In genomic region chr9:103485138-103485537, GRCh38 we compare ENCODE assay signal across 28 cellular contexts.
"Had no signal": no experiment of that assay in that cellular context is flagged by ENCODE, and none has a peak within 500 bp of the region (broad histone marks: within the 10 kb centered on the region; RNA-seq: fewer than 3 reads in every experiment).

No MANE protein-coding gene starts in this region.

- H3K27me3 ChIP-seq: stomach, suprapubic skin, testis, thyroid gland, tibial artery, tibial nerve, transverse colon, upper lobe of left lung, upper lobe of right lung, uterus, vagina had no signal

- H3K36me3 Mint-ChIP-seq: stimulated activated effector memory CD8-positive, alpha-beta T cell treated with anti-CD3 and anti-CD28 coated beads, Interleukin-12 subunit alpha, Interleukin-12 subunit beta, amount 100 ng/mL, for 72 hours; stimulated activated memory B cell treated with anti-CD40 and anti-IgM and Interleukin-4, amounts not matched to agents 10 μg/mL and 1 μg/mL and 100 μg/mL, for 72 hours; stimulated activated naive B cell treated with anti-CD40 and anti-IgM and Interleukin-4, amounts not matched to agents 10 μg/mL and 1 μg/mL and 100 μg/mL, for 72 hours; type B pancreatic cell had no signal

- H3K9me3 Mint-ChIP-seq: type B pancreatic cell had no signal

- H3K9me3 ChIP-seq: testis, thoracic aorta, thyroid gland, tibial artery, transverse colon, upper lobe of right lung, uterus, vagina had no signal

- H3K4me3 ChIP-seq: stomach, suprapubic skin, thoracic aorta, thyroid gland, tibial artery, tibial nerve, transverse colon, upper lobe of left lung, upper lobe of right lung, uterus, vagina had no signal

- H3K27me3 Mint-ChIP-seq: stimulated activated memory B cell treated with anti-CD40 and anti-IgM and Interleukin-4, amounts not matched to agents 10 μg/mL and 1 μg/mL and 100 μg/mL, for 72 hours; stimulated activated naive B cell treated with anti-CD40 and anti-IgM and Interleukin-4, amounts not matched to agents 10 μg/mL and 1 μg/mL and 100 μg/mL, for 72 hours; stimulated activated naive CD8-positive, alpha-beta T cell treated with anti-CD3 and anti-CD28 coated beads, Interleukin-15, amount 100 ng/mL, for 72 hours; stimulated activated naive CD8-positive, alpha-beta T cell treated with anti-CD3 and anti-CD28 coated beads, Interleukin-15, Interleukin-2, amounts not matched to agents 100 ng/mL and 50 ng/mL, for 24 hours; type B pancreatic cell had no signal

- H3K27ac Mint-ChIP-seq: stimulated activated effector memory CD8-positive, alpha-beta T cell treated with anti-CD3 and anti-CD28 coated beads, Interleukin-12 subunit alpha, Interleukin-12 subunit beta, amount 100 ng/mL, for 72 hours; stimulated activated memory B cell treated with anti-CD40 and anti-IgM and Interleukin-4, amounts not matched to agents 10 μg/mL and 1 μg/mL and 100 μg/mL, for 72 hours; stimulated activated naive B cell treated with anti-CD40 and anti-IgM and Interleukin-4, amounts not matched to agents 10 μg/mL and 1 μg/mL and 100 μg/mL, for 72 hours; stimulated activated naive CD8-positive, alpha-beta T cell treated with anti-CD3 and anti-CD28 coated beads, Interleukin-15, amount 100 ng/mL, for 72 hours; stimulated activated naive CD8-positive, alpha-beta T cell treated with anti-CD3 and anti-CD28 coated beads, Interleukin-15, Interleukin-2, amounts not matched to agents 100 ng/mL and 50 ng/mL, for 24 hours; type B pancreatic cell had no signal

- H3K4me1 Mint-ChIP-seq: stimulated activated effector memory CD8-positive, alpha-beta T cell treated with anti-CD3 and anti-CD28 coated beads, Interleukin-12 subunit alpha, Interleukin-12 subunit beta, amount 100 ng/mL, for 72 hours; stimulated activated memory B cell treated with anti-CD40 and anti-IgM and Interleukin-4, amounts not matched to agents 10 μg/mL and 1 μg/mL and 100 μg/mL, for 72 hours; stimulated activated naive B cell treated with anti-CD40 and anti-IgM and Interleukin-4, amounts not matched to agents 10 μg/mL and 1 μg/mL and 100 μg/mL, for 72 hours; stimulated activated naive CD8-positive, alpha-beta T cell treated with anti-CD3 and anti-CD28 coated beads, Interleukin-15, amount 100 ng/mL, for 72 hours had no signal

- H3K36me3 ChIP-seq: stomach, suprapubic skin, thoracic aorta, thyroid gland, tibial artery, tibial nerve, transverse colon, upper lobe of left lung, upper lobe of right lung, uterus, vagina had no signal

- H3K4me3 Mint-ChIP-seq: stimulated activated effector memory CD8-positive, alpha-beta T cell treated with anti-CD3 and anti-CD28 coated beads, Interleukin-12 subunit alpha, Interleukin-12 subunit beta, amount 100 ng/mL, for 72 hours; stimulated activated memory B cell treated with anti-CD40 and anti-IgM and Interleukin-4, amounts not matched to agents 10 μg/mL and 1 μg/mL and 100 μg/mL, for 72 hours; stimulated activated naive B cell treated with anti-CD40 and anti-IgM and Interleukin-4, amounts not matched to agents 10 μg/mL and 1 μg/mL and 100 μg/mL, for 72 hours; stimulated activated naive CD8-positive, alpha-beta T cell treated with anti-CD3 and anti-CD28 coated beads, Interleukin-15, amount 100 ng/mL, for 72 hours; stimulated activated naive CD8-positive, alpha-beta T cell treated with anti-CD3 and anti-CD28 coated beads, Interleukin-15, Interleukin-2, amounts not matched to agents 100 ng/mL and 50 ng/mL, for 24 hours; type B pancreatic cell had no signal

- FAIRE-seq: urothelium cell line had no signal

- DNase-seq: stimulated activated CD4-positive, alpha-beta T cell treated with anti-CD3 and anti-CD28 coated beads, Interleukin-2, amount 100 ng/mL, for 48 hours; stimulated activated CD4-positive, alpha-beta T cell treated with anti-CD3 and anti-CD28 coated beads, Interleukin-4, amount 100 ng/mL, for 1 hour; stimulated activated CD4-positive, alpha-beta T cell treated with anti-CD3 and anti-CD28 coated beads, Interleukin-4, amount 100 ng/mL, for 24 hours; stimulated activated CD4-positive, alpha-beta T cell treated with anti-CD3 and anti-CD28 coated beads, Interleukin-4, amount 100 ng/mL, for 4 hours; stimulated activated CD8-positive, alpha-beta memory T cell treated with anti-CD3 and anti-CD28 coated beads, Interleukin-4, amount 100 ng/mL, for 48 hours; stimulated activated naive B cell treated with anti-CD40 and anti-IgM and Interleukin-4, amounts not matched to agents 10 μg/mL and 1 μg/mL and 100 μg/mL, for 72 hours; stimulated activated naive CD4-positive, alpha-beta T cell; stimulated activated naive CD4-positive, alpha-beta T cell treated with Interleukin-2 at 50 U/mL for 16 hours; stimulated activated naive CD8-positive, alpha-beta T cell treated with anti-CD3 and anti-CD28 coated beads, Interleukin-15, amount 100 ng/mL, for 72 hours; stimulated activated naive CD8-positive, alpha-beta T cell treated with anti-CD3 and anti-CD28 coated beads, Interleukin-15, Interleukin-2, amounts not matched to agents 100 U/mL and 50 U/mL, for 24 hours; stomach; substantia nigra; testis; thyroid gland; tibial artery; transverse colon; upper lobe of left lung; upper lobe of right lung; uterus had no signal

- ATAC-seq: stimulated activated effector memory CD8-positive, alpha-beta T cell treated with anti-CD3 and anti-CD28 coated beads, Interleukin-12 subunit alpha, Interleukin-12 subunit beta, amount 100 ng/mL, for 72 hours; stimulated activated memory B cell treated with anti-CD40 and anti-IgM and Interleukin-4, amounts not matched to agents 10 μg/mL and 1 μg/mL and 100 μg/mL, for 72 hours; stimulated activated naive B cell treated with anti-CD40 and anti-IgM and Interleukin-4, amounts not matched to agents 10 μg/mL and 1 μg/mL and 100 μg/mL, for 72 hours; stimulated activated naive CD8-positive, alpha-beta T cell treated with anti-CD3 and anti-CD28 coated beads, Interleukin-15, amount 100 ng/mL, for 72 hours; stimulated activated naive CD8-positive, alpha-beta T cell treated with anti-CD3 and anti-CD28 coated beads, Interleukin-15, Interleukin-2, amounts not matched to agents 100 U/mL and 50 U/mL, for 24 hours; upper lobe of right lung had no signal

- H3K27ac ChIP-seq: stomach, suprapubic skin, testis, thoracic aorta, thyroid gland, tibial artery, tibial nerve, transverse colon, upper lobe of left lung, upper lobe of right lung, uterus, vagina had no signal

- H3K4me1 ChIP-seq: stomach, suprapubic skin, testis, thyroid gland, tibial artery, tibial nerve, transverse colon, upper lobe of left lung, upper lobe of right lung, uterus, vagina had no signal
